Comparison of ENCODE assay signal across 9 cellular contexts in genomic region chr6:139882234-139882633, GRCh38.
A peak's percentile ranks its signal among the peaks of the same experiment; 100 is the strongest.
DNase-seq lines count a peak whose midpoint lies in the region; ATAC-seq, FAIRE-seq and TF ChIP-seq lines count a peak whose summit lies in the region.
"Had no signal": no experiment of that assay in that cellular context is flagged by ENCODE, and none has a peak within 500 bp of the region (broad histone marks: within the 10 kb centered on the region; RNA-seq: fewer than 3 reads in every experiment).

No MANE protein-coding gene starts in this region.

- peaks cover 0 to 2% (median 0%) of the 10 kb centered on the region in 3 donors for H3K27me3 Mint-ChIP-seq in CD14-positive monocyte (ENCODE audit: low read depth in 3 of 3)
- no peaks in the 10 kb centered on the region for H3K27me3 Mint-ChIP-seq in activated T-cell treated with anti-CD3 and anti-CD28 coated beads, Interleukin-2, amount 50 U/mL, for 72 hours (ENCODE audit: low read depth)

- H2BK15ac ChIP-seq in IMR-90 (ENCODE audit: low read depth, low read length), result peak overlapping the region; percentile 75; the same call in 2 of the 3 replicates

- H2AK9ac ChIP-seq in IMR-90 (replicated peaks; ENCODE audit: low read depth, low read length, poor library complexity), result peak overlapping the region; percentile 76

- peaks cover 42% of the 10 kb centered on the region for H3K4me1 Mint-ChIP-seq in CD14-positive monocyte
- no peaks in the 10 kb centered on the region for H3K4me1 Mint-ChIP-seq in activated T-cell treated with anti-CD3 and anti-CD28 coated beads, Interleukin-2, amount 50 U/mL, for 72 hours (ENCODE audit: low read depth)

- H4K8ac ChIP-seq in IMR-90 (ENCODE audit: low read depth in 2 of 2, low read length in 2 of 2), result peak overlapping the region in 1 of 2 experiments; percentile 83; a peak in 2 of 4 replicates

- peak overlapping the region; percentile 31 for H3K4me3 ChIP-seq in IMR-90 (ENCODE audit: insufficient read depth, low read depth, low read length)
- H3K4me3 ChIP-seq in bronchial epithelial cell (ENCODE audit: low read depth, low read length), result no peak overlapping the region
- H3K4me3 ChIP-seq in muscle layer of colon (ENCODE audit: low read depth in 1 of 2, low read length in 2 of 2), result no peak overlapping the region

- no peak overlapping the region for H3K4me3 Mint-ChIP-seq in CD14-positive monocyte
- H3K4me3 Mint-ChIP-seq in activated T-cell treated with anti-CD3 and anti-CD28 coated beads, Interleukin-2, amount 50 U/mL, for 72 hours, result peak overlapping the region in 1 of 2 donors; percentile 2
- H3K4me3 Mint-ChIP-seq: activated CD8-positive, alpha-beta T cell treated with anti-CD3 and anti-CD28 coated beads for 36 hours had no signal

- peak; percentile 85 for ATAC-seq in IMR-90 (ENCODE audit: low read depth)
- no peak for ATAC-seq in activated T-cell treated with anti-CD3 and anti-CD28 coated beads, Interleukin-2, amount 50 U/mL, for 72 hours (replicated peaks in 1 of 2)
- ATAC-seq in HG02884 (IDR thresholded peaks at IDR 0.05; ENCODE audit: unreplicated experiment), result no peak

- DNase-seq in CD14-positive monocyte (ENCODE audit: low spot score) (no peak), IMR-90 (peak; percentile 78), bronchial epithelial cell (ENCODE audit: low read depth) (no peak), OCI-M2 (lab: John Stamatoyannopoulos, UW; ENCODE audit: unreplicated experiment) (no peak), NCI-H748 (lab: John Stamatoyannopoulos, UW; ENCODE audit: unreplicated experiment) (no peak)
- DNase-seq in activated T-cell treated with anti-CD3 and anti-CD28 coated beads, Interleukin-2, amount 50 U/mL, for 72 hours, result no peak

- no peak for TF ChIP-seq POLR2A in IMR-90 (IDR thresholded peaks at IDR 0.05; ENCODE audit: low read depth, low read length)

- H3K36me3 ChIP-seq in IMR-90 (ENCODE audit: control insufficient read depth, insufficient read depth, low read length) (no peaks in the 10 kb centered on the region), bronchial epithelial cell (ENCODE audit: control insufficient read depth, insufficient read depth, low read length) (no peaks in the 10 kb centered on the region), muscle layer of colon (ENCODE audit: insufficient read depth, low read length) (no peaks in the 10 kb centered on the region)

- intact Hi-C loops in CD14-positive monocyte (cut with micrococcal nuclease) (loop anchor here in 1 of 2 donors (5.0 kb wide), 1 partner anchor 45 kb away; no protein-coding TSS in a partner anchor), IMR-90 (cut with micrococcal nuclease) (loop anchor here (2.0 to 10.0 kb wide), 3 partner anchors 93 to 513 kb away; no protein-coding TSS in a partner anchor)

- H3K56ac ChIP-seq in IMR-90 (ENCODE audit: extremely low read depth, insufficient read depth, low read length), result peak overlapping the region; percentile 39; the same call in 1 of the 2 replicates

- H2AFZ ChIP-seq in IMR-90 (replicated peaks; ENCODE audit: low read length, poor library complexity), result peak overlapping the region; percentile 84

- H4K5ac ChIP-seq in IMR-90 (ENCODE audit: low read depth, low read length), result peak overlapping the region; percentile 78

- WGBS in IMR-90 (ENCODE audit: extremely low coverage in 2 of 2, insufficient read length in 1 of 2), 2 experiments, result no CpG with 5 or more reads among the region's 6 CpGs

- H3K14ac ChIP-seq in IMR-90 (replicated peaks; ENCODE audit: low read depth, low read length), result peak overlapping the region; percentile 47

- TF ChIP-seq CTCF in CD14-positive monocyte (IDR thresholded peaks at IDR 0.05), result no peak
- TF ChIP-seq CTCF in IMR-90 (conservative IDR thresholded peaks at IDR 0.05; ENCODE audit: low read depth, low read length), result no peak
- TF ChIP-seq CTCF in bronchial epithelial cell (IDR thresholded peaks at IDR 0.05; ENCODE audit: insufficient read depth, low read length, severe bottlenecking), result no peak

- H3K27ac ChIP-seq in IMR-90 (ENCODE audit: insufficient read depth, low read length) (peak overlapping the region; percentile 70; the same call in 1 of the 2 replicates), muscle layer of colon (ENCODE audit: low read depth, low read length) (peak overlapping the region; percentile 8)

- dilution Hi-C loops in IMR-90 (cut with HindIII; ENCODE audit: low sequenced_read_pairs, unreplicated experiment), result no loop called here

- peak overlapping the region; percentile 87 for H2BK20ac ChIP-seq in IMR-90 (ENCODE audit: low read depth, low read length)

- peak overlapping the region; percentile 87 for H3K4ac ChIP-seq in IMR-90 (ENCODE audit: low read depth, low read length)

- peaks cover 3% of the 10 kb centered on the region for H3K9me1 ChIP-seq in IMR-90 (ENCODE audit: insufficient read depth, low read length)

- peak overlapping the region; percentile 90 for H4K91ac ChIP-seq in IMR-90 (ENCODE audit: insufficient read depth, low read depth, low read length)

- peak; percentile 29 for TF ChIP-seq RAD21 in IMR-90 (IDR thresholded peaks at IDR 0.05; ENCODE audit: low read length)

- H3K4me2 ChIP-seq in IMR-90 (ENCODE audit: low read depth, low read length), result peak overlapping the region; percentile 81

- H3K23ac ChIP-seq in IMR-90 (ENCODE audit: low read depth, low read length), result no peak overlapping the region

- no TSS peak for BruUV-seq in IMR-90 (replicated peaks; lab: Mats Ljungman, UMichigan)

- H3K79me1 ChIP-seq in IMR-90 (ENCODE audit: low read depth in 1 of 2, low read length in 2 of 2), result no peaks in the 10 kb centered on the region

- in situ Hi-C loops in IMR-90 (cut with MboI; ENCODE audit: low sequenced_read_pairs), result no loop called here

- POLR2A ChIA-PET in IMR-90 (lab: Charles Lee; ENCODE audit: unreplicated experiment), result no interaction called here

- peak overlapping the region in 6 of 7 donors; percentile 61 to 80 (median 62) for H3K27ac Mint-ChIP-seq in CD14-positive monocyte
- H3K27ac Mint-ChIP-seq in activated T-cell treated with anti-CD3 and anti-CD28 coated beads, Interleukin-2, amount 50 U/mL, for 72 hours, result no peak overlapping the region
- H3K27ac Mint-ChIP-seq: activated CD8-positive, alpha-beta T cell treated with anti-CD3 and anti-CD28 coated beads for 36 hours had no signal

- peak overlapping the region; percentile 85 for H3K18ac ChIP-seq in IMR-90 (ENCODE audit: low read depth, low read length)

- CTCF ChIA-PET in IMR-90 (lab: Yijun Ruan, JAX), result interaction anchor here (0.8 to 0.9 kb wide), 2 partner anchors 11 to 490 kb away, joined by 3 read pairs; no protein-coding TSS in a partner anchor

- no peaks in the 10 kb centered on the region for H3K9me3 Mint-ChIP-seq in CD14-positive monocyte
- no peaks in the 10 kb centered on the region for H3K9me3 Mint-ChIP-seq in activated T-cell treated with anti-CD3 and anti-CD28 coated beads, Interleukin-2, amount 50 U/mL, for 72 hours
- H3K9me3 Mint-ChIP-seq: activated CD8-positive, alpha-beta T cell treated with anti-CD3 and anti-CD28 coated beads for 36 hours had no signal

- H3K9ac ChIP-seq in IMR-90 (ENCODE audit: low read depth, low read length) (peak overlapping the region; percentile 31), muscle layer of colon (ENCODE audit: low read length) (no peak overlapping the region)

- peak overlapping the region; percentile 88 for H2BK5ac ChIP-seq in IMR-90 (ENCODE audit: low read depth, low read length, poor library complexity, severe bottlenecking)

- H3K4me1 ChIP-seq in IMR-90 (ENCODE audit: control insufficient read depth, insufficient read depth, low read length) (peaks cover 13% of the 10 kb centered on the region), muscle layer of colon (ENCODE audit: insufficient read depth, low read length) (peaks cover 22% of the 10 kb centered on the region)

- H2AK5ac ChIP-seq in IMR-90 (ENCODE audit: low read depth, low read length), result no peak overlapping the region

- no peaks in the 10 kb centered on the region for H3K36me3 Mint-ChIP-seq in CD14-positive monocyte
- H3K36me3 Mint-ChIP-seq in activated T-cell treated with anti-CD3 and anti-CD28 coated beads, Interleukin-2, amount 50 U/mL, for 72 hours (ENCODE audit: insufficient read depth in 2 of 2), result no peaks in the 10 kb centered on the region

- no peaks in the 10 kb centered on the region for H4K20me1 ChIP-seq in IMR-90 (ENCODE audit: insufficient read depth, low read length)

- peak; percentile 7 for FAIRE-seq in bronchial epithelial cell (lab: Jason Lieb, UNC)

- no peaks in the 10 kb centered on the region for H3K27me3 ChIP-seq in IMR-90 (ENCODE audit: control insufficient read depth, insufficient read depth, low read length)
- H3K27me3 ChIP-seq in bronchial epithelial cell (ENCODE audit: control insufficient read depth, insufficient read depth, low read length), result no peaks in the 10 kb centered on the region
- H3K27me3 ChIP-seq in muscle layer of colon (ENCODE audit: control insufficient read depth in 1 of 2, insufficient read depth in 2 of 2, low read length in 2 of 2), result no peaks in the 10 kb centered on the region

- no peaks in the 10 kb centered on the region for H3K9me3 ChIP-seq in IMR-90 (ENCODE audit: control insufficient read depth, insufficient read depth, low read length)
- no peaks in the 10 kb centered on the region for H3K9me3 ChIP-seq in muscle layer of colon (ENCODE audit: low read length)

- H2BK120ac ChIP-seq in IMR-90 (ENCODE audit: low read depth, low read length), result peak overlapping the region; percentile 90

TF ChIP-seq in IMR-90, 13 proteins besides CTCF, POLR2A, EP300 and RAD21 (continues in another document):
- no peak for TF ChIP-seq RCOR1 (IDR thresholded peaks at IDR 0.05; ENCODE audit: insufficient replicate concordance, low read length)
- no peak for TF ChIP-seq MAZ (IDR thresholded peaks at IDR 0.05; ENCODE audit: borderline replicate concordance, low read depth, low read length)
- TF ChIP-seq ELK1 (IDR thresholded peaks at IDR 0.05; ENCODE audit: borderline replicate concordance, low read depth, low read length), result no peak
- TF ChIP-seq, protein P1, sequence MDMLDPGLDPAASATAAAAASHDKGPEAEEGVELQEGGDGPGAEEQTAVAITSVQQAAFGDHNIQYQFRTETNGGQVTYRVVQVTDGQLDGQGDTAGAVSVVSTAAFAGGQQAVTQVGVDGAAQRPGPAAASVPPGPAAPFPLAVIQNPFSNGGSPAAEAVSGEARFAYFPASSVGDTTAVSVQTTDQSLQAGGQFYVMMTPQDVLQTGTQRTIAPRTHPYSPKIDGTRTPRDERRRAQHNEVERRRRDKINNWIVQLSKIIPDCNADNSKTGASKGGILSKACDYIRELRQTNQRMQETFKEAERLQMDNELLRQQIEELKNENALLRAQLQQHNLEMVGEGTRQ (IDR thresholded peaks at IDR 0.05; ENCODE audit: low read depth, low read length), result no peak
- TF ChIP-seq NFE2L2 (IDR thresholded peaks at IDR 0.05; ENCODE audit: low read depth, low read length), result no peak
- no peak for TF ChIP-seq BHLHE40 (IDR thresholded peaks at IDR 0.05; ENCODE audit: low read depth, low read length)
